In the genomic region with DNA sequence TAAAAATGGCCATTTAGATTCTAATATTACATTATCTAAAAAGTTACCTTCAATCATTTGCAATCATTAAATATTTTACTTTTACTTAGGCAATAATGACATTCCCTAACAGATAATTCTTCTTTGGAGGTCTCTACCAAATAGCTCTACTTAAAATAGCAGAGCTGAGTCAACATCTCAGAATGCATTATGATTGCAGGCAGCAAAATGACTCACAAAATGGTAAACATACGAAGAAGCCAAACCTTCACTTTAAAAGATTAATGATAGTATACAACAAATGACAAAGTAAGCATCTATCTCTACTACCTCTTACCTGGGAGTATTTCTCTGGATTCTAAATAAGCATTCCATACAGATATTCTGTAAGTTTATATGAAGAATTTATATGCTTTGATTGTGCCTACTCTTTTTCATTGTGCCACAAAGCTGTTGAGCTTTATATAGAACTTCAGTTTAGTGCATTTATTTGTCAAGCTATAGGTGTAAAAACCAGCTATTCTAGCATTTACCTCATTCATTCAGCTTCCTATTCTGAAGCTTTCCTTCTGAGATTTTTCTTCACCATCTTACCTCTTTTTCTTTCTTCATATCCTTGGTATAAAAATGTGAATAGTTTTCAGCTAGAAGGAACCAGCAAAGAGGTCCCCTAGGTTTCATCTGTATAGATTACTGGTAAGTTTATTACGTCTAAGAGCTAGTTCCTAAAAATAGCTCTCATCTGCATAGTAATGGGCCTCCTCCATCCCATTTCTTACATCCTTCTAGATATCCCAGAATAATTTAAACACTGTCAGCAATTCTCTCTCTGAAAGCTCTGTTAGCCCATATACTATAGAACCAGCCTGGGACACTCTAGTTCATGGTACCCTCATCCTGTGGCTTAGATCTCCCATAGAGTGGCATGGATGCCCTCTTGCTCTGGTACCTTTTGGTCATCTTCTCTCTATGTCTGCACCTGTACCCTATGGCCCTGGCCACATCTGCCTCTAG, we compare ENCODE assay signal across 14 cellular contexts. TPM values are rescaled to one million over a fixed set of nuclear protein-coding genes. Genes with fewer than 3 reads are reported as not detected.
DNase-seq lines count a peak whose midpoint lies in the region; ATAC-seq and TF ChIP-seq lines count a peak whose summit lies in the region.
"Had no signal": no experiment of that assay in that cellular context is flagged by ENCODE, and none has a peak within 500 bp of the region (broad histone marks: within the 10 kb centered on the region; RNA-seq: fewer than 3 reads in every experiment).

No MANE protein-coding gene starts in this region.

- H3K27me3 Mint-ChIP-seq in HFFc6 (ENCODE audit: insufficient read depth) (no peaks in the 10 kb centered on the region), Caco-2 (ENCODE audit: insufficient read depth, unreplicated experiment) (no peaks in the 10 kb centered on the region), WTC11 (ENCODE audit: low read depth) (peaks cover 53% of the 10 kb centered on the region)

- H3K4me3 Mint-ChIP-seq in HFFc6, result no peak overlapping the region
- H3K4me3 Mint-ChIP-seq in Caco-2 (ENCODE audit: unreplicated experiment), result no peak overlapping the region
- no peak overlapping the region for H3K4me3 Mint-ChIP-seq in WTC11
- H3K4me3 Mint-ChIP-seq: activated naive CD8-positive, alpha-beta T cell treated with anti-CD3 and anti-CD28 coated beads, Interleukin-2, amount 10 ng/mL, durations not matched to agents 7 days and 5 days; naive thymus-derived CD4-positive, alpha-beta T cell had no signal

- POLR2A ChIA-PET in Caco-2 (lab: Charles Lee), result no interaction called here
- POLR2A ChIA-PET in WTC11 (lab: Charles Lee), result no interaction called here

- CTCF ChIA-PET in Caco-2 (lab: Charles Lee) (no interaction called here), WTC11 (lab: Charles Lee) (no interaction called here)

- TF ChIP-seq POLR2A in lower leg skin (IDR thresholded peaks at IDR 0.05), result no peak

- H3K36me3 Mint-ChIP-seq in HFFc6 (ENCODE audit: low read depth), result no peaks in the 10 kb centered on the region
- no peaks in the 10 kb centered on the region for H3K36me3 Mint-ChIP-seq in Caco-2 (ENCODE audit: insufficient read depth, unreplicated experiment)
- no peaks in the 10 kb centered on the region for H3K36me3 Mint-ChIP-seq in WTC11
- H3K36me3 Mint-ChIP-seq: activated naive CD8-positive, alpha-beta T cell treated with anti-CD3 and anti-CD28 coated beads, Interleukin-2, amount 10 ng/mL, durations not matched to agents 7 days and 5 days; naive thymus-derived CD4-positive, alpha-beta T cell had no signal

- no TSS peak for BruUV-seq in Caco-2 (replicated peaks; lab: Mats Ljungman, UMichigan)

- H3K27ac ChIP-seq in foreskin keratinocyte, result no peak overlapping the region
- H3K27ac ChIP-seq: upper lobe of right lung had no signal

- in situ Hi-C loops in ACHN (cut with HindIII; ENCODE audit: low pct_ligation_motif_present, low pct_unique_long_range_greater_than_20kb, low sequenced_read_pairs), result no loop called here

- intact Hi-C loops in Caco-2 (cut with micrococcal nuclease; ENCODE audit: unreplicated experiment) (no loop called here), lower leg skin (cut with DNase I; ENCODE audit: low total_unique reads) (loop anchor here (1.0 kb wide), 1 partner anchor 28 kb away; no protein-coding TSS in a partner anchor)

- H3K27ac Mint-ChIP-seq in HFFc6 (peak overlapping the region; percentile 42), Caco-2 (ENCODE audit: unreplicated experiment) (no peak overlapping the region), WTC11 (no peak overlapping the region)
- H3K27ac Mint-ChIP-seq: activated naive CD8-positive, alpha-beta T cell treated with anti-CD3 and anti-CD28 coated beads, Interleukin-2, amount 10 ng/mL, durations not matched to agents 7 days and 5 days; naive thymus-derived CD4-positive, alpha-beta T cell had no signal

- 41 to 45% methylated on average over 2 of the region's 2 CpGs for WGBS in lower leg skin, 2 donors

- ATAC-seq in foreskin keratinocyte, result peak; percentile 98
- ATAC-seq in WTC11, result no peak
- ATAC-seq: naive thymus-derived CD4-positive, alpha-beta T cell; upper lobe of right lung had no signal

- no peaks in the 10 kb centered on the region for H3K9me3 Mint-ChIP-seq in HFFc6
- H3K9me3 Mint-ChIP-seq in Caco-2 (ENCODE audit: unreplicated experiment), result no peaks in the 10 kb centered on the region
- no peaks in the 10 kb centered on the region for H3K9me3 Mint-ChIP-seq in WTC11
- H3K9me3 Mint-ChIP-seq: activated naive CD8-positive, alpha-beta T cell treated with anti-CD3 and anti-CD28 coated beads, Interleukin-2, amount 10 ng/mL, durations not matched to agents 7 days and 5 days had no signal

- H3K4me1 ChIP-seq in foreskin keratinocyte (peaks cover 8% of the 10 kb centered on the region), Caco-2 (peaks cover 23% of the 10 kb centered on the region)
- H3K4me1 ChIP-seq: BE2C, upper lobe of right lung had no signal

- H3K4me1 Mint-ChIP-seq in HFFc6 (ENCODE audit: low read depth) (peaks cover 50% of the 10 kb centered on the region), Caco-2 (ENCODE audit: low read depth, unreplicated experiment) (peaks cover 12% of the 10 kb centered on the region), WTC11 (peaks cover 21% of the 10 kb centered on the region)
- H3K4me1 Mint-ChIP-seq: activated naive CD8-positive, alpha-beta T cell treated with anti-CD3 and anti-CD28 coated beads, Interleukin-2, amount 10 ng/mL, durations not matched to agents 7 days and 5 days; naive thymus-derived CD4-positive, alpha-beta T cell had no signal

- H3K9me3 ChIP-seq in Caco-2, result no peaks in the 10 kb centered on the region
- H3K9me3 ChIP-seq: BE2C, upper lobe of right lung had no signal

- no peak for TF ChIP-seq CTCF in HFFc6 (IDR thresholded peaks at IDR 0.05)
- TF ChIP-seq CTCF in foreskin keratinocyte (conservative IDR thresholded peaks at IDR 0.05), result no peak
- TF ChIP-seq CTCF in Caco-2 (IDR thresholded peaks at IDR 0.05; ENCODE audit: insufficient read depth in 1 of 2, low read depth in 1 of 2, low read length in 1 of 2, severe bottlenecking in 1 of 2, unreplicated experiment in 1 of 2), result no peak
- no peak for TF ChIP-seq CTCF in lower leg skin (IDR thresholded peaks at IDR 0.05)
- no peak for TF ChIP-seq CTCF in WTC11 (IDR thresholded peaks at IDR 0.05)

- DNase-seq in ACHN (peak; percentile 77), HFFc6 (peak; percentile 79), amniotic epithelial cell (ENCODE audit: low read depth) (peak; percentile 90), foreskin keratinocyte (peak; percentile 58 to 69), NCI-H2196 (lab: John Stamatoyannopoulos, UW; ENCODE audit: unreplicated experiment) (no peak), Caco-2 (no peak), lower leg skin (ENCODE audit: low spot score in 2 of 2) (no peak), WTC11 (ENCODE audit: low spot score) (no peak)
- DNase-seq: activated naive CD8-positive, alpha-beta T cell treated with anti-CD3 and anti-CD28 coated beads, Interleukin-2, amount 10 ng/mL, durations not matched to agents 7 days and 5 days; BE2C; effector CD8-positive, alpha-beta T cell; naive thymus-derived CD4-positive, alpha-beta T cell; NCI-H2029; upper lobe of right lung had no signal

- H3K27me3 ChIP-seq in foreskin keratinocyte (no peaks in the 10 kb centered on the region), Caco-2 (replicated peaks; ENCODE audit: control insufficient read depth, insufficient read depth, low read length) (no peaks in the 10 kb centered on the region)
- H3K27me3 ChIP-seq: BE2C, upper lobe of right lung had no signal

- no peak overlapping the region for H3K4me3 ChIP-seq in Caco-2 (ENCODE audit: low read depth, low read length)
- H3K4me3 ChIP-seq in lower leg skin (ENCODE audit: low read depth, poor library complexity, severe bottlenecking), result no peak overlapping the region
- H3K4me3 ChIP-seq: upper lobe of right lung had no signal

- no peaks in the 10 kb centered on the region for H3K36me3 ChIP-seq in Caco-2 (ENCODE audit: control insufficient read depth, insufficient read depth, low read length)
- H3K36me3 ChIP-seq: BE2C, upper lobe of right lung had no signal

TF ChIP-seq in WTC11, 78 proteins besides CTCF, POLR2A, EP300 and RAD21 (continues in another document):
- TF ChIP-seq TCF7 (CRISPR knock-in tag; IDR thresholded peaks at IDR 0.05; ENCODE audit: low read depth), result no peak
- TF ChIP-seq NR3C1 (CRISPR knock-in tag; conservative IDR thresholded peaks at IDR 0.05; ENCODE audit: low read depth), result no peak
- TF ChIP-seq ZNF671 (CRISPR knock-in tag; IDR thresholded peaks at IDR 0.05), result no peak
- no peak for TF ChIP-seq ZNF121 (CRISPR knock-in tag; IDR thresholded peaks at IDR 0.05)
- TF ChIP-seq SP1 (CRISPR knock-in tag; conservative IDR thresholded peaks at IDR 0.05), result no peak

RNA-seq across cellular contexts. Expression of a gene that starts 17.2 kb away (rescaled TPM):
- total RNA-seq in HFFc6 (2021; fragmentation: NEBNext Ultra II Directional; extraction: Animal tissue kit (Norgen Biotek cat#: 25700)), result 100 to 1,000 TPM; 163 to 250 (median 180) TPM
- 96.6 and 97.4 TPM in 2 replicates for total RNA-seq in foreskin keratinocyte
- polyA plus RNA-seq in foreskin keratinocyte, result 44.8 and 50.8 TPM in 2 replicates
- 54.5 and 56.2 TPM in 2 replicates for total RNA-seq in Caco-2 (2022)
- total RNA-seq in lower leg skin, result 10 to 100 TPM; 39.8 to 54.5 (median 44.3) TPM
- total RNA-seq in WTC11 (2021), result 117 to 127 TPM (median 125 TPM) in 3 replicates

RNA-seq across cellular contexts. Expression of a gene that starts 33.6 kb away (rescaled TPM):
- total RNA-seq in HFFc6 (2021; fragmentation: NEBNext Ultra II Directional; extraction: Animal tissue kit (Norgen Biotek cat#: 25700)), result under 1 TPM in 3 of 6 experiments, not detected in 3; 0.14 to 0.21 (median 0.17) TPM
- total RNA-seq in foreskin keratinocyte (not detected in 2 replicates), Caco-2 (2022) (not detected in 2 replicates), lower leg skin (under 1 TPM in 1 of 4 donors, not detected in 3; 0.07 TPM), WTC11 (2021) (0.18 TPM in 1 of 3 replicates, not detected in the others)
- 0.03 TPM in 1 of 2 replicates, not detected in the other for polyA plus RNA-seq in foreskin keratinocyte
- total RNA-seq: activated naive CD8-positive, alpha-beta T cell treated with anti-CD3 and anti-CD28 coated beads, Interleukin-2, amount 10 ng/mL, durations not matched to agents 7 days and 5 days; naive thymus-derived CD4-positive, alpha-beta T cell; upper lobe of right lung had no signal
- polyA plus RNA-seq: naive thymus-derived CD4-positive, alpha-beta T cell had no signal

Comparison
In these comparisons a context has a peak if more than half of its experiments do, and no peak if none do; other contexts are left out.
1. DNase-seq: peak in ACHN (single experiment), HFFc6 (single experiment), amniotic epithelial cell (single experiment) and foreskin keratinocyte (2 of 2); none in NCI-H2196 (single experiment), Caco-2 (0 of 2), lower leg skin (0 of 2) and WTC11 (single experiment).